ENCODE assay signal across 20 cellular contexts in genomic region chr15:26590673-26591072, GRCh38.
"Had no signal": no experiment of that assay in that cellular context is flagged by ENCODE, and none has a peak within 500 bp of the region (broad histone marks: within the 10 kb centered on the region; RNA-seq: fewer than 3 reads in every experiment).

No MANE protein-coding gene starts in this region.

- DNase-seq: activated CD4-positive, alpha-beta memory T cell treated with anti-CD3 and anti-CD28 coated beads, Interleukin-2, amount 10 ng/mL, durations not matched to agents 7 days and 5 days; activated CD4-positive, alpha-beta T cell treated with anti-CD3 and anti-CD28 coated beads for 36 hours; activated CD4-positive, alpha-beta T cell treated with anti-CD3 and anti-CD28 coated beads, Interleukin-2, amount 50 U/mL, for 1 hour; activated CD8-positive, alpha-beta memory T cell treated with anti-CD3 and anti-CD28 coated beads, Interleukin-2, amount 50 U/mL, for 4 hours; activated gamma-delta T cell treated with Interleukin-2 at 50 U/mL for 16 hours; activated naive CD4-positive, alpha-beta T cell treated with anti-CD3 and anti-CD28 coated beads, Interleukin-2, amount 10 ng/mL, durations not matched to agents 7 days and 5 days; activated naive CD8-positive, alpha-beta T cell treated with anti-CD3 and anti-CD28 coated beads for 36 hours; activated T-cell treated with anti-CD3 and anti-CD28 coated beads, Interleukin-2, amount 50 U/mL, for 72 hours; KG1; NCI-H1092; NCI-H1417; NCI-H2029; NCI-H345; NCI-H510A treated with DMSO at 0.1 percent for 48 hours; NCI-H69; PC-9; T-cell; T-helper 2 cell; T1000; WERI-Rb-1 had no signal

- ATAC-seq: activated CD4-positive, alpha-beta T cell treated with anti-CD3 and anti-CD28 coated beads for 36 hours; activated T-cell treated with anti-CD3 and anti-CD28 coated beads, Interleukin-2, amount 50 U/mL, for 72 hours; T-cell had no signal
